1 cellular context compared by ENCODE assay signal in genomic region chr13:25214371-25215252, GRCh38.
TF ChIP-seq lines count a peak whose summit lies in the region.

No MANE protein-coding gene starts in this region.

TF ChIP-seq in HCT116, 20 proteins besides CTCF, POLR2A, EP300 and RAD21 (continued from another document):
- TF ChIP-seq REST (IDR thresholded peaks at IDR 0.05; ENCODE audit: low read depth) (no peak), CEBPB (IDR thresholded peaks at IDR 0.05; ENCODE audit: low read depth) (no peak), ZNF274 (IDR thresholded peaks at IDR 0.05; ENCODE audit: low read depth, low read length) (no peak), ELF1 (IDR thresholded peaks at IDR 0.05; ENCODE audit: borderline replicate concordance, low read depth) (no peak), MAX (IDR thresholded peaks at IDR 0.05) (no peak), ATF3 (IDR thresholded peaks at IDR 0.05) (no peak), JUND (IDR thresholded peaks at IDR 0.05) (no peak)
